ENCODE assay signal across 1 cellular context in genomic region chr9:113966394-113966793, GRCh38.
TF ChIP-seq lines count a peak whose summit lies in the region.

No MANE protein-coding gene starts in this region.

TF ChIP-seq in HepG2, 621 proteins besides CTCF, POLR2A, EP300 and RAD21 (continued from another document and continues in another):
- no peak for TF ChIP-seq BCL3 (CRISPR knock-in tag; IDR thresholded peaks at IDR 0.05)
- TF ChIP-seq ZSCAN5A (CRISPR knock-in tag; IDR thresholded peaks at IDR 0.05; ENCODE audit: borderline replicate concordance): no peak
- no peak for TF ChIP-seq CREB3 (CRISPR knock-in tag; IDR thresholded peaks at IDR 0.05)
- no peak for TF ChIP-seq ZBTB39 (CRISPR knock-in tag; IDR thresholded peaks at IDR 0.05)
- TF ChIP-seq TCF7 (IDR thresholded peaks at IDR 0.05; ENCODE audit: low read depth): no peak
- TF ChIP-seq MAFK (conservative IDR thresholded peaks at IDR 0.05 in 1 of 2, IDR thresholded peaks at IDR 0.05 in 1 of 2; ENCODE audit: low read length in 2 of 2): no peak
- no peak for TF ChIP-seq ZNF510 (CRISPR knock-in tag; IDR thresholded peaks at IDR 0.05; ENCODE audit: low read depth)
- TF ChIP-seq PHB2 (IDR thresholded peaks at IDR 0.05; ENCODE audit: partially characterized antibody): no peak
- no peak for TF ChIP-seq ZBTB14 (CRISPR knock-in tag; IDR thresholded peaks at IDR 0.05)
- 0 out of 2 replicates have a peak, but pooled peaks have one; percentile 31 for TF ChIP-seq ATF2 (CRISPR knock-in tag; IDR thresholded peaks at IDR 0.05)
- peak; percentile 32; the same call in 1 of the 2 replicates for TF ChIP-seq CREB1 (IDR thresholded peaks at IDR 0.05)
- no peak for TF ChIP-seq CREB1 (CRISPR knock-in tag; IDR thresholded peaks at IDR 0.05)
- peak; percentile 77 for TF ChIP-seq HNF4A (CRISPR knock-in tag; IDR thresholded peaks at IDR 0.05)
- no peak for TF ChIP-seq ZFP36L1 (CRISPR knock-in tag; IDR thresholded peaks at IDR 0.05)
- no peak for TF ChIP-seq PHF8 (CRISPR knock-in tag; IDR thresholded peaks at IDR 0.05)
- TF ChIP-seq ZUFSP (CRISPR knock-in tag; IDR thresholded peaks at IDR 0.05; ENCODE audit: borderline replicate concordance): no peak
- TF ChIP-seq SPEN (CRISPR knock-in tag; IDR thresholded peaks at IDR 0.05; ENCODE audit: low read depth): peak; percentile 51; the same call in 1 of the 2 replicates
- no peak for TF ChIP-seq NR0B2 (CRISPR knock-in tag; IDR thresholded peaks at IDR 0.05)
- TF ChIP-seq TMF1 (CRISPR knock-in tag; IDR thresholded peaks at IDR 0.05; ENCODE audit: low read depth): no peak
- TF ChIP-seq ZNF644 (CRISPR knock-in tag; IDR thresholded peaks at IDR 0.05; ENCODE audit: low read depth): peak; percentile 84
- peak; percentile 18; the same call in 1 of the 2 replicates for TF ChIP-seq ZFX (CRISPR knock-in tag; IDR thresholded peaks at IDR 0.05; ENCODE audit: low read depth)
- TF ChIP-seq CBX1 (IDR thresholded peaks at IDR 0.05; ENCODE audit: low read depth): no peak
- TF ChIP-seq NR1H2 (CRISPR knock-in tag; IDR thresholded peaks at IDR 0.05; ENCODE audit: borderline replicate concordance, low read depth): no peak
- no peak for TF ChIP-seq ZNF556 (CRISPR knock-in tag; IDR thresholded peaks at IDR 0.05; ENCODE audit: borderline replicate concordance)
- no peak for TF ChIP-seq POLR2AphosphoS2 (IDR thresholded peaks at IDR 0.05; ENCODE audit: low read depth, low read length)
- TF ChIP-seq HNF1A (IDR thresholded peaks at IDR 0.05; ENCODE audit: low read depth): no peak
- no peak for TF ChIP-seq HNF1A (CRISPR knock-in tag; IDR thresholded peaks at IDR 0.05; ENCODE audit: borderline replicate concordance)
- no peak for TF ChIP-seq SATB2 (CRISPR knock-in tag; IDR thresholded peaks at IDR 0.05)
- TF ChIP-seq MTERF4 (CRISPR knock-in tag; IDR thresholded peaks at IDR 0.05): no peak
- TF ChIP-seq HNRNPH1 (optimal IDR thresholded peaks at IDR 0.05; ENCODE audit: low read depth, low read length): no peak
- no peak for TF ChIP-seq SOX13 (IDR thresholded peaks at IDR 0.05)
- TF ChIP-seq SOX13 (CRISPR knock-in tag; conservative IDR thresholded peaks at IDR 0.05 in 1 of 2, IDR thresholded peaks at IDR 0.05 in 1 of 2): no peak
- no peak for TF ChIP-seq ARNT2 (CRISPR knock-in tag; IDR thresholded peaks at IDR 0.05; ENCODE audit: low read depth)
- no peak for TF ChIP-seq NFAT5 (CRISPR knock-in tag; IDR thresholded peaks at IDR 0.05)
- TF ChIP-seq SALL1 (CRISPR knock-in tag; IDR thresholded peaks at IDR 0.05): peak; percentile 23; the same call in 1 of the 2 replicates
